ENCODE assay signal across 11 cellular contexts in the genomic region with DNA sequence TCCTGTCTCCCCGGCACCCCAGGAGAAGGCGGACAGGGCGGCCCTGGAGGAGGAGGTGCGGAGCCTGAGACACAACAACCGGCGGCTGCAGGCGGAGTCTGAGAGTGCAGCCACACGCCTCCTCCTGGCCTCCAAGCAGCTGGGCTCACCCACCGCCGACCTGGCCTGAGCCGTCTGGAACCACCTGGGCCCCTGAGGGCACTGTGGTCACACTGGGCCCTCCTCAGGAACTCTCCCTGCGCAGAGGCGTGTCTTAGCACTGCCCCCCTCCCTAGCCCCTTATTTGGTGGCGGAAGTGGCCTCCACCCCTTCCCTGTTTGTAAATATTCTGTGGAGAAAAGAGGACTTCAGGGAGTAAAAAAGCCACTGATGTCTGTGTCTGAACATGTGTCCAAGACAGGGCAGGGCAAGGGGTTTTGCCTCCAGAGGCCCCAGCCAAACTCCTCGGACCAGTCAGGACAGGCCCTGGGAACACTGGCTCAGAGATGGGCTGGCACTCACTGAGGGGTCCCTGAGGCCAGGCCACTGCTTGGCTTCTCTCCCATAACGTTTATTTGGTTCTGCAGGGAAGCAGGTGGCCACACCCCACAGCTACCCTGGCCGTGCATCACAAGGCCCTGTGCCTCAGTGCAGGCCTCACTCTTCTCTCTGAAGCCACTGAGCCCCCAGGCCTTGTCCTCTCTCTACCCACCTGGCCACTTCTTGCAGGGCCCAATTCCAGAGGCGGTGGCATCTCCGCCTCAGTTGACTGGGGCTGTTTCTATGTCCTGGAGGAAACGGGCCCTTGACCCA. TPM values are rescaled to one million over a fixed set of nuclear protein-coding genes. Genes with fewer than 3 reads are reported as not detected.
A peak's percentile ranks its signal among the peaks of the same experiment; 100 is the strongest.
DNase-seq lines count a peak whose midpoint lies in the region; ATAC-seq and TF ChIP-seq lines count a peak whose summit lies in the region.
"Had no signal": no experiment of that assay in that cellular context is flagged by ENCODE, and none has a peak within 500 bp of the region (broad histone marks: within the 10 kb centered on the region; RNA-seq: fewer than 3 reads in every experiment).

No MANE protein-coding gene starts in this region.

- TF ChIP-seq CTCF in Caco-2 (IDR thresholded peaks at IDR 0.05; ENCODE audit: insufficient read depth in 1 of 2, low read depth in 1 of 2, low read length in 1 of 2, severe bottlenecking in 1 of 2, unreplicated experiment in 1 of 2) (no peak), PC-9 (conservative IDR thresholded peaks at IDR 0.05) (no peak), fibroblast of lung (conservative IDR thresholded peaks at IDR 0.05 in 1 of 2, IDR thresholded peaks at IDR 0.05 in 1 of 2; ENCODE audit: low read depth in 1 of 2, low read length in 2 of 2) (no peak)

- no peak overlapping the region for H3K4me3 ChIP-seq in Caco-2 (ENCODE audit: low read depth, low read length)
- no peak overlapping the region for H3K4me3 ChIP-seq in PC-9
- H3K4me3 ChIP-seq in fibroblast of lung (replicated peaks in 1 of 4; ENCODE audit: control extremely low read depth in 1 of 4, insufficient read depth in 1 of 4, low read depth in 3 of 4, low read length in 4 of 4) = no peak overlapping the region

- H3K27ac ChIP-seq in PC-9 (peak overlapping the region; percentile 76), fibroblast of lung (ENCODE audit: insufficient read depth, low read length) (peak overlapping the region; percentile 95)

- peak overlapping the region; percentile 76 for H3K4me2 ChIP-seq in PC-9
- H3K4me2 ChIP-seq in fibroblast of lung (ENCODE audit: extremely low read depth, insufficient read depth, low read length) = no peak overlapping the region

- DNase-seq in Caco-2 (peak in 1 of 2 experiments; percentile 42), PC-9 (peak; percentile 25 to 26), fibroblast of lung (ENCODE audit: low read depth in 2 of 2) (no peak), sciatic nerve (ENCODE audit: low spot score) (no peak), NCI-H524 (lab: John Stamatoyannopoulos, UW) (no peak), activated gamma-delta T cell (lab: John Stamatoyannopoulos, UW) (no peak), SK-N-DZ (ENCODE audit: low spot score) (no peak)
- DNase-seq: stimulated activated CD4-positive, alpha-beta T cell treated with anti-CD3 and anti-CD28 coated beads, Interleukin-12 subunit alpha, Interleukin-12 subunit beta, amount 100 ng/mL, for 4 hours had no signal

- peaks cover 47% of the 10 kb centered on the region for H3F3A ChIP-seq in PC-9 (ENCODE audit: insufficient read depth, low read depth)

- intact Hi-C loops in Caco-2 (cut with micrococcal nuclease; ENCODE audit: unreplicated experiment) = loop anchor here (5.0 kb wide), 1 partner anchor 207 kb away; a partner anchor contains a TSS
- intact Hi-C loops in PC-9 (cut with micrococcal nuclease; ENCODE audit: unreplicated experiment) = loop anchor here (5.0 kb wide), 2 partner anchors 33 to 362 kb away; a partner anchor contains a TSS
- intact Hi-C loops in sciatic nerve (cut with DNase I) = no loop called here

- no peaks in the 10 kb centered on the region for H3K27me3 Mint-ChIP-seq in Caco-2 (ENCODE audit: insufficient read depth, unreplicated experiment)

- H3K9ac ChIP-seq in fibroblast of lung (ENCODE audit: insufficient read depth, low read length) = peak overlapping the region; percentile 7

- CTCF ChIA-PET in Caco-2 (lab: Charles Lee) (interaction anchor here (0.7 kb wide), 1 partner anchor 77 kb away, joined by 3 read pairs; no protein-coding TSS in a partner anchor), PC-9 (lab: Charles Lee) (no interaction called here)

- no peaks in the 10 kb centered on the region for H3K9me3 ChIP-seq in Caco-2
- H3K9me3 ChIP-seq in PC-9 (ENCODE audit: insufficient read depth, low read depth) = no peaks in the 10 kb centered on the region
- no peaks in the 10 kb centered on the region for H3K9me3 ChIP-seq in fibroblast of lung (ENCODE audit: control insufficient read depth, insufficient read depth, low read depth, low read length)

- H3K36me3 ChIP-seq in Caco-2 (ENCODE audit: control insufficient read depth, insufficient read depth, low read length) = no peaks in the 10 kb centered on the region
- H3K36me3 ChIP-seq in PC-9 (ENCODE audit: low read depth) = 0 out of 2 replicates have a peak, but pooled peaks cover 3% of the 10 kb centered on the region
- peaks cover 44% of the 10 kb centered on the region for H3K36me3 ChIP-seq in fibroblast of lung (ENCODE audit: control insufficient read depth, insufficient read depth, low read length)

- BruUV-seq in Caco-2 (replicated peaks; lab: Mats Ljungman, UMichigan) = no TSS peak
- no TSS peak for BruUV-seq in PC-9 (replicated peaks; lab: Mats Ljungman, UMichigan)

- ATAC-seq in sciatic nerve (peak; percentile 9), HG03460 (IDR thresholded peaks at IDR 0.05; ENCODE audit: unreplicated experiment) (no peak)

- no peaks in the 10 kb centered on the region for H3K9me2 ChIP-seq in PC-9 (ENCODE audit: insufficient read depth)

- no peaks in the 10 kb centered on the region for H3K9me3 Mint-ChIP-seq in Caco-2 (ENCODE audit: unreplicated experiment)
- H3K9me3 Mint-ChIP-seq: T-helper 1 cell treated with Interleukin-12 subunit alpha and Interleukin-12 subunit beta and Interleukin-4 antibody, amounts not matched to agents 30 μg/mL and 1 μg/mL, for 36 hours had no signal

- H3K79me2 ChIP-seq in PC-9 (ENCODE audit: low read depth) = no peaks in the 10 kb centered on the region
- no peaks in the 10 kb centered on the region for H3K79me2 ChIP-seq in fibroblast of lung (ENCODE audit: control insufficient read depth, insufficient read depth, low read length)

- peaks cover 18% of the 10 kb centered on the region for H3K4me1 Mint-ChIP-seq in Caco-2 (ENCODE audit: low read depth, unreplicated experiment)

- H4K20me1 ChIP-seq in PC-9 (ENCODE audit: insufficient read depth) = no peaks in the 10 kb centered on the region
- no peaks in the 10 kb centered on the region for H4K20me1 ChIP-seq in fibroblast of lung (ENCODE audit: control insufficient read depth, extremely low read depth, insufficient read depth, low read length)

- H3K36me3 Mint-ChIP-seq in Caco-2 (ENCODE audit: insufficient read depth, unreplicated experiment) = peaks cover 46% of the 10 kb centered on the region

- H2AFZ ChIP-seq in PC-9 (no peak overlapping the region), fibroblast of lung (ENCODE audit: low read length) (no peak overlapping the region)

- POLR2A ChIA-PET in Caco-2 (lab: Charles Lee) = interaction anchor here (0.5 kb wide), 1 partner anchor 162 kb away, joined by 3 read pairs; no protein-coding TSS in a partner anchor
- POLR2A ChIA-PET in PC-9 (lab: Charles Lee; ENCODE audit: unreplicated experiment) = interaction anchor here (0.6 kb wide), 1 partner anchor 252 kb away, joined by 3 read pairs; no protein-coding TSS in a partner anchor

- H3K4me1 ChIP-seq in Caco-2 (peaks cover 28% of the 10 kb centered on the region), PC-9 (replicated peaks; ENCODE audit: insufficient read depth) (peaks cover 35% of the 10 kb centered on the region), fibroblast of lung (ENCODE audit: control insufficient read depth, extremely low read depth, insufficient read depth, low read length) (peaks cover 26% of the 10 kb centered on the region)

- H3K27me3 ChIP-seq in Caco-2 (replicated peaks; ENCODE audit: control insufficient read depth, insufficient read depth, low read length) (no peaks in the 10 kb centered on the region), PC-9 (ENCODE audit: insufficient read depth, low read depth) (no peaks in the 10 kb centered on the region), fibroblast of lung (ENCODE audit: control insufficient read depth, insufficient read depth, low read length) (no peaks in the 10 kb centered on the region)

- H3K4me3 Mint-ChIP-seq in Caco-2 (ENCODE audit: unreplicated experiment) = no peak overlapping the region

- peak overlapping the region; percentile 96 for H3K27ac Mint-ChIP-seq in Caco-2 (ENCODE audit: unreplicated experiment)

RNA-seq across cellular contexts. Expression of a gene that starts 12.0 kb away (rescaled TPM):
- total RNA-seq in Caco-2 (2022) (51.2 and 54.9 TPM in 2 replicates), PC-9 (2021) (59.5 and 86.8 TPM in 2 replicates), fibroblast of lung (13.9 and 15.7 TPM in 2 replicates), sciatic nerve (95.6 TPM)
- polyA plus RNA-seq in fibroblast of lung = 23.0 and 31.8 TPM in 2 replicates
- polyA plus RNA-seq in fibroblast of lung (2012) = 46.7 and 57.7 TPM in 2 replicates
- 145 and 281 TPM in 2 replicates for polyA minus RNA-seq in fibroblast of lung (ENCODE audit: low replicate concordance)
- polyA plus RNA-seq in SK-N-DZ (2014; cell fraction: cytosol; rRNA removed) = 23.5 and 37.3 TPM in 2 replicates
- 61.4 and 69.4 TPM in 2 replicates for polyA plus RNA-seq in SK-N-DZ (2014; cell fraction: nucleus; rRNA removed)

RNA-seq across cellular contexts. Expression of a gene that starts 12.8 kb away (rescaled TPM):
- total RNA-seq in Caco-2 (2022) = 30.5 and 35.1 TPM in 2 replicates
- total RNA-seq in PC-9 (2021) = 65.6 and 81.3 TPM in 2 replicates
- 13.6 and 32.5 TPM in 2 replicates for total RNA-seq in fibroblast of lung
- 7.8 and 15.4 TPM in 2 replicates for polyA plus RNA-seq in fibroblast of lung
- 26.1 and 51.6 TPM in 2 replicates for polyA plus RNA-seq in fibroblast of lung (2012)
- 62.6 and 96.0 TPM in 2 replicates for polyA minus RNA-seq in fibroblast of lung (ENCODE audit: low replicate concordance)
- 86.9 TPM for total RNA-seq in sciatic nerve
- 8.3 and 12.0 TPM in 2 replicates for polyA plus RNA-seq in SK-N-DZ (2014; cell fraction: cytosol; rRNA removed)
- 7.1 and 14.1 TPM in 2 replicates for polyA plus RNA-seq in SK-N-DZ (2014; cell fraction: nucleus; rRNA removed)

RNA-seq across cellular contexts. Expression of a gene that starts 35.2 kb away (rescaled TPM):
- total RNA-seq in Caco-2 (2022) (52.7 and 52.8 TPM in 2 replicates), PC-9 (2021) (76.9 and 85.9 TPM in 2 replicates), fibroblast of lung (11.0 and 14.7 TPM in 2 replicates), sciatic nerve (23.9 TPM)
- polyA plus RNA-seq in fibroblast of lung = 8.0 and 14.5 TPM in 2 replicates
- 16.1 and 25.3 TPM in 2 replicates for polyA plus RNA-seq in fibroblast of lung (2012)
- polyA minus RNA-seq in fibroblast of lung (ENCODE audit: low replicate concordance) = 80.6 and 89.1 TPM in 2 replicates
- 14.6 and 18.7 TPM in 2 replicates for polyA plus RNA-seq in SK-N-DZ (2014; cell fraction: cytosol; rRNA removed)
- polyA plus RNA-seq in SK-N-DZ (2014; cell fraction: nucleus; rRNA removed) = 37.3 and 48.4 TPM in 2 replicates

RNA-seq across cellular contexts. Expression of a gene that starts 36.7 kb away (rescaled TPM):
- total RNA-seq in Caco-2 (2022) (80.5 and 89.2 TPM in 2 replicates), PC-9 (2021) (87.2 and 90.3 TPM in 2 replicates), fibroblast of lung (16.7 and 19.3 TPM in 2 replicates), sciatic nerve (132 TPM)
- 10.6 and 14.7 TPM in 2 replicates for polyA plus RNA-seq in fibroblast of lung
- polyA plus RNA-seq in fibroblast of lung (2012) = 20.2 and 31.5 TPM in 2 replicates
- 45.3 and 49.2 TPM in 2 replicates for polyA minus RNA-seq in fibroblast of lung (ENCODE audit: low replicate concordance)
- 14.1 and 19.2 TPM in 2 replicates for polyA plus RNA-seq in SK-N-DZ (2014; cell fraction: cytosol; rRNA removed)
- polyA plus RNA-seq in SK-N-DZ (2014; cell fraction: nucleus; rRNA removed) = 13.2 and 13.3 TPM in 2 replicates

RNA-seq across cellular contexts. Expression of a gene that starts 55.1 kb away (rescaled TPM):
- 0.39 and 0.49 TPM in 2 replicates for total RNA-seq in Caco-2 (2022)
- total RNA-seq in PC-9 (2021) = 2.1 TPM in 1 of 2 replicates, not detected in the other
- under 0.01 TPM in 1 of 2 replicates, not detected in the other for total RNA-seq in fibroblast of lung
- polyA plus RNA-seq in fibroblast of lung = not detected in 2 replicates
- 0.10 TPM in 1 of 2 replicates, not detected in the other for polyA plus RNA-seq in fibroblast of lung (2012)
- polyA minus RNA-seq in fibroblast of lung (ENCODE audit: low replicate concordance) = not detected in 2 replicates
- 1.5 TPM for total RNA-seq in sciatic nerve
- 0.19 and 0.38 TPM in 2 replicates for polyA plus RNA-seq in SK-N-DZ (2014; cell fraction: cytosol; rRNA removed)
- 1.6 and 2.0 TPM in 2 replicates for polyA plus RNA-seq in SK-N-DZ (2014; cell fraction: nucleus; rRNA removed)
- total RNA-seq: NCI-H460 had no signal

Comparison
In these comparisons a context has a peak if more than half of its experiments do, and no peak if none do; other contexts are left out.
1. DNase-seq: peak in PC-9 (2 of 2); none in fibroblast of lung (0 of 2), sciatic nerve (single experiment), NCI-H524 (0 of 2), activated gamma-delta T cell (single experiment) and SK-N-DZ (single experiment).